Comparison of ENCODE assay signal across 1 cellular context in the genomic region with DNA sequence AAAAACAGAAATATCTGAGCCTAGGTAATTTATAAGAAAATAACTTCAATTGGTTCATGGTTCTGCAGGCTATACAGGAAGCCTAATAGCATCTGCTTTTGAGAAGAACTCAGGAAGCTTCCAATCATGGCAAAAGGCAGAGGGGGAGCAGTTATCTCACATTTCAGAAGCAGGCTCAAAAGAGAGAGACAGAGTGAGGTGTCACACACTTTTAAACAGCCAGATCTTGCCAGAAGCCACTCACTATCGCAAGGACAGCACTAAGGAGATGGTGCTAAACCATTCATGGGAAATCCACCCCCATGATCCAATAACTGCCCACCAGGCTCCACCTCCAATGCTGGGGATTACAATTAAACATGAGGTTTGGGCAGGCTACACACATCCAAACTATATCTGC.
TF ChIP-seq lines count a peak whose summit lies in the region.

No MANE protein-coding gene starts in this region.

TF ChIP-seq in H1, 55 proteins besides CTCF, POLR2A, EP300 and RAD21 (continued from another document):
- TF ChIP-seq YY1 (IDR thresholded peaks at IDR 0.05; ENCODE audit: low read depth, low read length) (no peak), TEAD4 (IDR thresholded peaks at IDR 0.05; ENCODE audit: low read depth, low read length) (no peak), SAP30 (IDR thresholded peaks at IDR 0.05; ENCODE audit: insufficient read depth, insufficient replicate concordance, low read length) (no peak), SUZ12 (IDR thresholded peaks at IDR 0.05; ENCODE audit: low read length) (no peak), ASH2L (IDR thresholded peaks at IDR 0.05; ENCODE audit: low read length) (no peak), EGR1 (IDR thresholded peaks at IDR 0.05; ENCODE audit: borderline replicate concordance, low read depth, low read length) (no peak), JUN (IDR thresholded peaks at IDR 0.05; ENCODE audit: low read depth, low read length) (no peak), ZNF274 (IDR thresholded peaks at IDR 0.05; ENCODE audit: borderline replicate concordance, extremely low read depth, low read length) (no peak), KDM1A (IDR thresholded peaks at IDR 0.05; ENCODE audit: borderline replicate concordance, low read length) (no peak), RXRA (IDR thresholded peaks at IDR 0.05; ENCODE audit: insufficient read depth, low read depth, low read length) (no peak), RNF2 (IDR thresholded peaks at IDR 0.05; ENCODE audit: borderline replicate concordance, low read depth, low read length, missing control alignments, poor library complexity, severe bottlenecking) (no peak), TAF1 (IDR thresholded peaks at IDR 0.05; ENCODE audit: low read depth, low read length) (no peak)
